In genomic region chr10:855671-856070, GRCh38 we compare ENCODE assay signal across 17 cellular contexts.
"Had no signal": no experiment of that assay in that cellular context is flagged by ENCODE, and none has a peak within 500 bp of the region (broad histone marks: within the 10 kb centered on the region; RNA-seq: fewer than 3 reads in every experiment).

No MANE protein-coding gene starts in this region.

- H3K4me2 ChIP-seq: smooth muscle cell had no signal

- H3K36me3 ChIP-seq: breast epithelium had no signal

- ATAC-seq: sciatic nerve had no signal

- H3K4me1 ChIP-seq: ascending aorta, breast epithelium had no signal

- H3K9me3 Mint-ChIP-seq: T-helper 1 cell treated with Interleukin-12 subunit alpha and Interleukin-12 subunit beta and Interleukin-4 antibody, amounts not matched to agents 30 μg/mL and 1 μg/mL, for 36 hours had no signal

- H3K27ac ChIP-seq: ascending aorta, testis, upper lobe of left lung had no signal

- H3K4me3 ChIP-seq: ascending aorta, breast epithelium, left ventricle myocardium inferior, smooth muscle cell, testis, upper lobe of left lung had no signal

- H3K27me3 Mint-ChIP-seq: activated CD4-positive, alpha-beta memory T cell treated with anti-CD3 and anti-CD28 coated beads for 36 hours had no signal

- H3K9me3 ChIP-seq: ascending aorta, breast epithelium, left ventricle myocardium inferior, testis, upper lobe of left lung had no signal

- H3K4me3 Mint-ChIP-seq: activated CD4-positive, alpha-beta memory T cell treated with anti-CD3 and anti-CD28 coated beads for 36 hours; T-helper 1 cell treated with Interleukin-12 subunit alpha and Interleukin-12 subunit beta and Interleukin-4 antibody, amounts not matched to agents 30 μg/mL and 1 μg/mL, for 36 hours had no signal

- DNase-seq: activated CD4-positive, alpha-beta memory T cell treated with anti-CD3 and anti-CD28 coated beads for 36 hours; activated CD4-positive, alpha-beta T cell treated with anti-CD3 and anti-CD28 coated beads for 4 hours; activated naive CD4-positive, alpha-beta T cell treated with anti-CD3 and anti-CD28 coated beads, Interleukin-2, amount 50 U/mL, for 16 hours; activated T-cell treated with anti-CD3 and anti-CD28 coated beads, Interleukin-2, amount 50 U/mL, for 1 hour; cerebellar nuclear complex; cortex of kidney; kidney glomerular epithelial cell; left ventricle myocardium inferior; stimulated activated CD4-positive, alpha-beta T cell treated with anti-CD3 and anti-CD28 coated beads, Interleukin-4, amount 100 ng/mL, for 1 hour; testis; upper lobe of left lung had no signal

- H3K27ac Mint-ChIP-seq: activated CD4-positive, alpha-beta memory T cell treated with anti-CD3 and anti-CD28 coated beads for 36 hours; activated T-helper 2 cell treated with anti-CD3 and anti-CD28 coated beads, Interferon-gamma antibody, Interleukin-2, Interleukin-4, amounts not matched to agents 10 μg/mL and 5 μg/mL and 100 μg/mL, durations not matched to agents 14 hours and 24 hours and 36 hours; T-helper 1 cell treated with Interleukin-12 subunit alpha and Interleukin-12 subunit beta and Interleukin-4 antibody, amounts not matched to agents 30 μg/mL and 1 μg/mL, for 36 hours had no signal

- H3K27me3 ChIP-seq: ascending aorta, breast epithelium, testis, upper lobe of left lung had no signal
